Comparison of ENCODE assay signal across 8 cellular contexts in the genomic region with DNA sequence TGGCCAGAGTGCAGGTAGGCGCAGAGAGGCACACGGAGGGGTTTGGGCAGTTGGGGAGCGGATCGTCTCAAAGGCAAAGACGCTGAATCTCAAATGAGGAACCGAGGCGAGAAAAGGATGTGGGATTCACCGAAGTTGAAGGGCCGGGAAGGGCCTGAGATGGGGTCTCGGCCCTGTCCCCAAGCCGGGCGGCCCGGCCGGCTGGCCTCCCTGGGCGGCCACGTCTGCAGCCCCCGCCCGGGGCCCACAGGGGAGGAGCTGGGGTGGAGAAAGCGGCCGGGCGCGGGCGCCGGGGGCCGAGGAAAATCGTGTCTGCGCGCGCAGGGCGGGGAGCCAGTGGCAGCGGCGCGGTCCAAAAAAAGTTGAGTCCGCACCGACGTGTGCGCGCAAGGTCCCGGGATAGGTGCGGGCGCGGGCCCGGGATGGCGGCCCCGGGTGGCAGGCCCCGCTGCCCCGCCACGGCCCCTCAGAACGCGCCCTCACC. TPM values are rescaled to one million over a fixed set of nuclear protein-coding genes. Genes with fewer than 3 reads are reported as not detected.
A peak's percentile ranks its signal among the peaks of the same experiment; 100 is the strongest.
DNase-seq lines count a peak whose midpoint lies in the region; ATAC-seq, FAIRE-seq and TF ChIP-seq lines count a peak whose summit lies in the region.

No MANE protein-coding gene starts in this region.

- H3K4me2 ChIP-seq in neuronal stem cell (ENCODE audit: insufficient read depth, low read length, poor library complexity, severe bottlenecking), result peak overlapping the region; percentile 63

- FAIRE-seq in HTR-8/SVneo (lab: Jason Lieb, UNC), result no peak

- H2AK5ac ChIP-seq in neuronal stem cell (ENCODE audit: low read depth, low read length), result peak overlapping the region; percentile 1

- peak; percentile 86 for DNase-seq in GM03348 (ENCODE audit: low spot score)
- peak; percentile 55 to 64 for DNase-seq in activated T-cell treated with anti-CD3 and anti-CD28 coated beads, Interleukin-2, amount 50 U/mL, for 48 hours
- peak; percentile 32 for DNase-seq in fibroblast of the aortic adventitia (ENCODE audit: low read depth)
- DNase-seq in neuronal stem cell (ENCODE audit: low spot score), result peak; percentile 32
- DNase-seq in HTR-8/SVneo (ENCODE audit: insufficient read length, low spot score), result no peak
- no peak for DNase-seq in superior temporal gyrus (ENCODE audit: extremely low spot score)

- peak overlapping the region; percentile 90 for H2AFZ ChIP-seq in neuronal stem cell (ENCODE audit: low read length)

- H3K36me3 ChIP-seq in KOPT-K1 (ENCODE audit: insufficient read depth, low read length) (peaks cover 4% of the 10 kb centered on the region; the same call in 1 of the 2 replicates), neuronal stem cell (replicated peaks in 1 of 2; ENCODE audit: control insufficient read depth in 2 of 2, insufficient read depth in 2 of 2, low read length in 2 of 2) (peaks cover 6 to 10% of the 10 kb centered on the region in 2 donors)

- no peak overlapping the region for H4K8ac ChIP-seq in neuronal stem cell (ENCODE audit: low read depth, low read length)

- H4K91ac ChIP-seq in neuronal stem cell (ENCODE audit: low read depth, low read length, poor library complexity), result no peak overlapping the region

- no peak overlapping the region for H2BK12ac ChIP-seq in neuronal stem cell (ENCODE audit: low read length)

- TF ChIP-seq CTCF in fibroblast of the aortic adventitia (IDR thresholded peaks at IDR 0.05; ENCODE audit: insufficient read depth, low read length), result no peak

- peak overlapping the region; percentile 59 for H3K23ac ChIP-seq in neuronal stem cell (ENCODE audit: low read depth, low read length, poor library complexity)

- H3K18ac ChIP-seq in neuronal stem cell (ENCODE audit: low read length), result peak overlapping the region; percentile 97

- no peak overlapping the region for H2BK120ac ChIP-seq in neuronal stem cell (ENCODE audit: low read depth, low read length)

- H3K4me3 ChIP-seq in fibroblast of the aortic adventitia (ENCODE audit: low read depth, low read length), result peak overlapping the region; percentile 89
- peak overlapping the region; percentile 53 to 96 for H3K4me3 ChIP-seq in neuronal stem cell (ENCODE audit: low read length in 2 of 2)

- H3K4me1 ChIP-seq in neuronal stem cell (ENCODE audit: control insufficient read depth in 2 of 2, insufficient read depth in 1 of 2, low read depth in 1 of 2, low read length in 2 of 2), result peaks cover 20 to 28% of the 10 kb centered on the region in 2 donors

- H3K9me3 ChIP-seq in KOPT-K1 (ENCODE audit: insufficient read depth, low read length, poor library complexity, severe bottlenecking), result no peaks in the 10 kb centered on the region
- H3K9me3 ChIP-seq in neuronal stem cell (replicated peaks in 1 of 2; ENCODE audit: control insufficient read depth in 2 of 2, insufficient read depth in 1 of 2, low read depth in 1 of 2, low read length in 2 of 2), result no peaks in the 10 kb centered on the region

- H3K27me3 ChIP-seq in neuronal stem cell (ENCODE audit: control insufficient read depth in 3 of 3, insufficient read depth in 3 of 3, low read depth in 1 of 3, low read length in 3 of 3), result no peaks in the 10 kb centered on the region

- H3K79me1 ChIP-seq in neuronal stem cell (ENCODE audit: low read depth, low read length), result peaks cover 15% of the 10 kb centered on the region

- peak overlapping the region; percentile 32 for H3K14ac ChIP-seq in neuronal stem cell (ENCODE audit: low read length)

- no peak overlapping the region for H2BK5ac ChIP-seq in neuronal stem cell (ENCODE audit: low read length)

- peak overlapping the region; percentile 86 for H3K9ac ChIP-seq in neuronal stem cell (ENCODE audit: low read depth, low read length, poor library complexity)

- H3K4ac ChIP-seq in neuronal stem cell (ENCODE audit: low read length), result no peak overlapping the region

- H2BK15ac ChIP-seq in neuronal stem cell (ENCODE audit: low read length), result no peak overlapping the region

- H3K27ac ChIP-seq in KOPT-K1 (ENCODE audit: low read depth, low read length, poor library complexity, severe bottlenecking), result peak overlapping the region; percentile 67
- no peak overlapping the region for H3K27ac ChIP-seq in neuronal stem cell (replicated peaks; ENCODE audit: low read length)

- no CpG with 5 or more reads among the region's 50 CpGs for WGBS in neuronal stem cell (ENCODE audit: extremely low coverage in 2 of 2, insufficient read length in 2 of 2, insufficient replicate concordance in 1 of 2), 2 donors

- ATAC-seq in GM21723 (IDR thresholded peaks at IDR 0.05; ENCODE audit: unreplicated experiment), result peak; percentile 29

RNA-seq across cellular contexts. Expression of a gene that starts 0.4 kb away (rescaled TPM):
- 32.1 and 65.6 TPM in 2 replicates for total RNA-seq in fibroblast of the aortic adventitia (ENCODE audit: low replicate concordance)
- 34.0 TPM for polyA plus RNA-seq in neuronal stem cell (2013, experiment 1 of 2)
- polyA plus RNA-seq in neuronal stem cell (2013, experiment 2 of 2), result 32.4 TPM

RNA-seq across cellular contexts. Expression of a gene that starts 12.3 kb away (rescaled TPM):
- total RNA-seq in fibroblast of the aortic adventitia (ENCODE audit: low replicate concordance), result not detected in 2 replicates
- 0.56 TPM for polyA plus RNA-seq in neuronal stem cell (2013, experiment 1 of 2)
- 0.29 TPM for polyA plus RNA-seq in neuronal stem cell (2013, experiment 2 of 2)

RNA-seq across cellular contexts. Expression of a gene that starts 24.1 kb away (rescaled TPM):
- total RNA-seq in fibroblast of the aortic adventitia (ENCODE audit: low replicate concordance), result 2.7 and 5.2 TPM in 2 replicates
- polyA plus RNA-seq in neuronal stem cell (2013, experiment 1 of 2), result 13.5 TPM
- 14.5 TPM for polyA plus RNA-seq in neuronal stem cell (2013, experiment 2 of 2)

RNA-seq across cellular contexts. Expression of a gene that starts 31.3 kb away (rescaled TPM):
- not detected in 2 replicates for total RNA-seq in fibroblast of the aortic adventitia (ENCODE audit: low replicate concordance)
- not detected for polyA plus RNA-seq in neuronal stem cell (2013, experiment 1 of 2)
- not detected for polyA plus RNA-seq in neuronal stem cell (2013, experiment 2 of 2)

RNA-seq across cellular contexts. Expression of a gene that starts 31.3 kb away (rescaled TPM):
- 22.7 and 42.4 TPM in 2 replicates for total RNA-seq in fibroblast of the aortic adventitia (ENCODE audit: low replicate concordance)
- polyA plus RNA-seq in neuronal stem cell (2013, experiment 1 of 2), result 9.9 TPM
- 10.6 TPM for polyA plus RNA-seq in neuronal stem cell (2013, experiment 2 of 2)

Comparison
In these comparisons a context has a peak if more than half of its experiments do, and no peak if none do; other contexts are left out.
1. DNase-seq: peak in GM03348 (single experiment), activated T-cell treated with anti-CD3 and anti-CD28 coated beads, Interleukin-2, amount 50 U/mL, for 48 hours (2 of 2), fibroblast of the aortic adventitia (single experiment) and neuronal stem cell (single experiment); none in HTR-8/SVneo (single experiment) and superior temporal gyrus (single experiment).